8 cellular contexts compared by ENCODE assay signal in genomic region chr5:132776932-132777208, GRCh38. TPM values are rescaled to one million over a fixed set of nuclear protein-coding genes. Genes with fewer than 3 reads are reported as not detected.
DNase-seq lines count a peak whose midpoint lies in the region; ATAC-seq and TF ChIP-seq lines count a peak whose summit lies in the region.

No MANE protein-coding gene starts in this region.

- peak overlapping the region; percentile 79 for H2AFZ ChIP-seq in parathyroid adenoma

- DNase-seq in Calu3 (no peak), NB4 (ENCODE audit: low read depth) (no peak), epithelial cell of proximal tubule (ENCODE audit: low read depth) (no peak), NCI-H2107 treated with DMSO at 0.1 percent for 48 hours (lab: John Stamatoyannopoulos, UW; ENCODE audit: unreplicated experiment) (no peak), NCI-H1417 treated with DMSO at 0.1 percent for 48 hours (lab: John Stamatoyannopoulos, UW) (no peak), NCI-H526 treated with DMSO at 0.1 percent for 48 hours (lab: John Stamatoyannopoulos, UW) (no peak)
- DNase-seq in natural killer cell treated with Interleukin-12 subunit alpha and Interleukin-12 subunit beta and Interleukin-15 and Interleukin-18, amount 100 ng/mL, for 72 hours (ENCODE audit: low spot score), result no peak

- H3K9ac ChIP-seq in parathyroid adenoma, result no peak overlapping the region

- TF ChIP-seq POLR2A in NB4 (IDR thresholded peaks at IDR 0.05; ENCODE audit: extremely low read depth, insufficient read length), result no peak

- H3K4me3 Mint-ChIP-seq in Calu3 (ENCODE audit: low read depth, unreplicated experiment), result peak overlapping the region; percentile 50
- no peak overlapping the region for H3K4me3 Mint-ChIP-seq in natural killer cell treated with Interleukin-12 subunit alpha and Interleukin-12 subunit beta and Interleukin-15 and Interleukin-18, amount 100 ng/mL, for 72 hours

- H3K36me3 ChIP-seq in parathyroid adenoma (ENCODE audit: control insufficient read depth, insufficient read depth, low read length), result no peaks in the 10 kb centered on the region

- H3K27ac ChIP-seq in parathyroid adenoma, result no peak overlapping the region

- ATAC-seq in natural killer cell treated with Interleukin-12 subunit alpha and Interleukin-12 subunit beta and Interleukin-15 and Interleukin-18, amount 100 ng/mL, for 72 hours, result no peak

- H3K27me3 Mint-ChIP-seq in Calu3 (ENCODE audit: unreplicated experiment), result peaks cover 9% of the 10 kb centered on the region
- H3K27me3 Mint-ChIP-seq in natural killer cell treated with Interleukin-12 subunit alpha and Interleukin-12 subunit beta and Interleukin-15 and Interleukin-18, amount 100 ng/mL, for 72 hours, result peaks cover 31 to 36% of the 10 kb centered on the region in 2 donors

- H3K79me2 ChIP-seq in parathyroid adenoma, result peaks cover 6% of the 10 kb centered on the region

- H3K27ac Mint-ChIP-seq in Calu3 (ENCODE audit: unreplicated experiment), result no peak overlapping the region
- no peak overlapping the region for H3K27ac Mint-ChIP-seq in natural killer cell treated with Interleukin-12 subunit alpha and Interleukin-12 subunit beta and Interleukin-15 and Interleukin-18, amount 100 ng/mL, for 72 hours

- H3K4me1 Mint-ChIP-seq in Calu3 (ENCODE audit: low read depth, unreplicated experiment), result peaks cover 24% of the 10 kb centered on the region
- H3K4me1 Mint-ChIP-seq in natural killer cell treated with Interleukin-12 subunit alpha and Interleukin-12 subunit beta and Interleukin-15 and Interleukin-18, amount 100 ng/mL, for 72 hours (ENCODE audit: low read depth in 2 of 2), result peaks cover 12 to 18% of the 10 kb centered on the region in 2 donors

- peaks cover 22% of the 10 kb centered on the region for H3K36me3 Mint-ChIP-seq in Calu3 (ENCODE audit: insufficient read depth, unreplicated experiment)
- H3K36me3 Mint-ChIP-seq in natural killer cell treated with Interleukin-12 subunit alpha and Interleukin-12 subunit beta and Interleukin-15 and Interleukin-18, amount 100 ng/mL, for 72 hours, result no peaks in the 10 kb centered on the region

- no TSS peak for BruUV-seq in Calu3 (replicated peaks; lab: Mats Ljungman, UMichigan)

- H3K27me3 ChIP-seq in parathyroid adenoma (ENCODE audit: control insufficient read depth, insufficient read depth, low read length), result no peaks in the 10 kb centered on the region

- H3K4me1 ChIP-seq in parathyroid adenoma, result peaks cover 36% of the 10 kb centered on the region

- H3K4me2 ChIP-seq in parathyroid adenoma (ENCODE audit: low read length), result peak overlapping the region; percentile 70

- H3K9me3 Mint-ChIP-seq in Calu3 (ENCODE audit: low read depth, unreplicated experiment), result no peaks in the 10 kb centered on the region
- no peaks in the 10 kb centered on the region for H3K9me3 Mint-ChIP-seq in natural killer cell treated with Interleukin-12 subunit alpha and Interleukin-12 subunit beta and Interleukin-15 and Interleukin-18, amount 100 ng/mL, for 72 hours

- H3K4me3 ChIP-seq in NB4 (ENCODE audit: low read depth, low read length) (peak overlapping the region; percentile 34), epithelial cell of proximal tubule (ENCODE audit: low read depth, low read length) (peak overlapping the region; percentile 86), parathyroid adenoma (ENCODE audit: low read depth, low read length) (peak overlapping the region; percentile 64)

- TF ChIP-seq CTCF in Calu3 (IDR thresholded peaks at IDR 0.05; ENCODE audit: unreplicated experiment) (no peak), NB4 (IDR thresholded peaks at IDR 0.05; ENCODE audit: low read depth, low read length) (no peak), epithelial cell of proximal tubule (conservative IDR thresholded peaks at IDR 0.05; ENCODE audit: low read depth, low read length) (no peak), parathyroid adenoma (IDR thresholded peaks at IDR 0.05) (no peak)

- H3K9me3 ChIP-seq in parathyroid adenoma (ENCODE audit: control insufficient read depth, low read length), result no peaks in the 10 kb centered on the region

- CTCF ChIA-PET in Calu3 (lab: Charles Lee), result interaction anchor here (2.5 kb wide), 1 partner anchor 44 kb away, joined by 10 read pairs; no protein-coding TSS in a partner anchor

- intact Hi-C loops in Calu3 (cut with micrococcal nuclease; ENCODE audit: unreplicated experiment), result no loop called here

RNA-seq across cellular contexts. Expression of gene SEPTIN8, which starts 0.2 kb away (rescaled TPM):
- total RNA-seq in Calu3 (2022), result 40.4 and 48.5 TPM in 2 replicates
- total RNA-seq in epithelial cell of proximal tubule, result 38.1 and 51.5 TPM in 2 replicates
- 10 to 100 TPM; 16.2 to 30.4 TPM for total RNA-seq in natural killer cell treated with Interleukin-12 subunit alpha and Interleukin-12 subunit beta and Interleukin-15 and Interleukin-18, amount 100 ng/mL, for 72 hours

RNA-seq across cellular contexts. Expression of gene CCNI2, which starts 29.6 kb away (rescaled TPM):
- 3.3 and 3.4 TPM in 2 replicates for total RNA-seq in Calu3 (2022)
- total RNA-seq in epithelial cell of proximal tubule, result 1.1 and 3.8 TPM in 2 replicates
- 1 to 10 TPM; 1.1 to 3.9 TPM for total RNA-seq in natural killer cell treated with Interleukin-12 subunit alpha and Interleukin-12 subunit beta and Interleukin-15 and Interleukin-18, amount 100 ng/mL, for 72 hours

RNA-seq across cellular contexts. Expression of gene SOWAHA, which starts 36.2 kb away (rescaled TPM):
- 0.78 and 0.88 TPM in 2 replicates for total RNA-seq in Calu3 (2022)
- total RNA-seq in epithelial cell of proximal tubule, result 0.06 and 0.22 TPM in 2 replicates
- not detected for total RNA-seq in natural killer cell treated with Interleukin-12 subunit alpha and Interleukin-12 subunit beta and Interleukin-15 and Interleukin-18, amount 100 ng/mL, for 72 hours

RNA-seq across cellular contexts. Expression of gene KIF3A, which starts 39.5 kb away (rescaled TPM):
- total RNA-seq in Calu3 (2022) (17.5 and 18.9 TPM in 2 replicates), epithelial cell of proximal tubule (5.4 and 7.6 TPM in 2 replicates)
- total RNA-seq in natural killer cell treated with Interleukin-12 subunit alpha and Interleukin-12 subunit beta and Interleukin-15 and Interleukin-18, amount 100 ng/mL, for 72 hours, result 10 to 100 TPM; 17.4 to 34.5 TPM

RNA-seq across cellular contexts. Expression of gene SHROOM1, which starts 53.6 kb away (rescaled TPM):
- total RNA-seq in Calu3 (2022) (24.5 and 27.0 TPM in 2 replicates), epithelial cell of proximal tubule (6.3 and 8.0 TPM in 2 replicates)
- total RNA-seq in natural killer cell treated with Interleukin-12 subunit alpha and Interleukin-12 subunit beta and Interleukin-15 and Interleukin-18, amount 100 ng/mL, for 72 hours, result 1 to 10 TPM; 5.4 to 8.0 TPM

Comparison
In these comparisons a context has a peak if more than half of its experiments do, and no peak if none do; other contexts are left out.
1. H3K4me3 ChIP-seq: peak in every context shown above with its lines; median percentile 86 in epithelial cell of proximal tubule; 64 in parathyroid adenoma; 34 in NB4.